In genomic region chr1:228405979-228406265, GRCh38 we compare ENCODE assay signal across 7 cellular contexts. TPM values are rescaled to one million over a fixed set of nuclear protein-coding genes. Genes with fewer than 3 reads are reported as not detected.
DNase-seq lines count a peak whose midpoint lies in the region; ATAC-seq lines count a peak whose summit lies in the region.

No MANE protein-coding gene starts in this region.

- intact Hi-C loops in activated CD4-positive, alpha-beta memory T cell treated with anti-CD3 and anti-CD28 coated beads for 36 hours (cut with micrococcal nuclease): loop anchor here (1.0 to 10.0 kb wide), 3 partner anchors 95 to 265 kb away; partner anchors contain the start of genes GUK1 and IBA57

- H3K36me3 Mint-ChIP-seq in activated CD4-positive, alpha-beta memory T cell treated with anti-CD3 and anti-CD28 coated beads for 36 hours: peaks cover 30% of the 10 kb centered on the region
- peaks cover 31% of the 10 kb centered on the region for H3K36me3 Mint-ChIP-seq in stimulated activated naive CD8-positive, alpha-beta T cell treated with anti-CD3 and anti-CD28 coated beads, Interleukin-15, Interleukin-2, amounts not matched to agents 100 ng/mL and 50 ng/mL, for 24 hours (ENCODE audit: low read depth)

- POLR2A ChIA-PET in activated CD4-positive, alpha-beta memory T cell treated with anti-CD3 and anti-CD28 coated beads for 36 hours (lab: Charles Lee): interaction anchor here (0.9 to 4.0 kb wide), 6 partner anchors 8 to 240 kb away, joined by 3 to 33 read pairs (median 8); partner anchors contain the start of genes IBA57 and RNF187

- peak overlapping the region; percentile 71 for H3K27ac Mint-ChIP-seq in activated CD4-positive, alpha-beta memory T cell treated with anti-CD3 and anti-CD28 coated beads for 36 hours
- peak overlapping the region; percentile 88 for H3K27ac Mint-ChIP-seq in stimulated activated naive CD8-positive, alpha-beta T cell treated with anti-CD3 and anti-CD28 coated beads, Interleukin-15, Interleukin-2, amounts not matched to agents 100 ng/mL and 50 ng/mL, for 24 hours

- H3K4me3 Mint-ChIP-seq in activated CD4-positive, alpha-beta memory T cell treated with anti-CD3 and anti-CD28 coated beads for 36 hours: peak overlapping the region; percentile 83
- peak overlapping the region; percentile 95 for H3K4me3 Mint-ChIP-seq in stimulated activated naive CD8-positive, alpha-beta T cell treated with anti-CD3 and anti-CD28 coated beads, Interleukin-15, Interleukin-2, amounts not matched to agents 100 ng/mL and 50 ng/mL, for 24 hours

- CTCF ChIA-PET in activated CD4-positive, alpha-beta memory T cell treated with anti-CD3 and anti-CD28 coated beads for 36 hours (lab: Charles Lee): interaction anchor here (0.7 to 2.9 kb wide), 3 partner anchors 58 to 192 kb away, joined by 3 to 9 read pairs (median 3); no protein-coding TSS in a partner anchor

- no peaks in the 10 kb centered on the region for H3K9me3 Mint-ChIP-seq in activated CD4-positive, alpha-beta memory T cell treated with anti-CD3 and anti-CD28 coated beads for 36 hours
- no peaks in the 10 kb centered on the region for H3K9me3 Mint-ChIP-seq in stimulated activated naive CD8-positive, alpha-beta T cell treated with anti-CD3 and anti-CD28 coated beads, Interleukin-15, Interleukin-2, amounts not matched to agents 100 ng/mL and 50 ng/mL, for 24 hours

- DNase-seq in activated CD4-positive, alpha-beta memory T cell treated with anti-CD3 and anti-CD28 coated beads for 36 hours: no peak
- DNase-seq in occipital lobe (lab: John Stamatoyannopoulos, UW) (no peak), DMS53 treated with DMSO at 0.1 percent for 48 hours (lab: John Stamatoyannopoulos, UW; ENCODE audit: unreplicated experiment) (no peak)

- no peaks in the 10 kb centered on the region for H3K27me3 Mint-ChIP-seq in activated CD4-positive, alpha-beta memory T cell treated with anti-CD3 and anti-CD28 coated beads for 36 hours
- H3K27me3 Mint-ChIP-seq in stimulated activated naive CD8-positive, alpha-beta T cell treated with anti-CD3 and anti-CD28 coated beads, Interleukin-15, Interleukin-2, amounts not matched to agents 100 ng/mL and 50 ng/mL, for 24 hours: no peaks in the 10 kb centered on the region

- H3K4me1 Mint-ChIP-seq in activated CD4-positive, alpha-beta memory T cell treated with anti-CD3 and anti-CD28 coated beads for 36 hours (ENCODE audit: low read depth): peaks cover 43% of the 10 kb centered on the region
- H3K4me1 Mint-ChIP-seq in stimulated activated naive CD8-positive, alpha-beta T cell treated with anti-CD3 and anti-CD28 coated beads, Interleukin-15, Interleukin-2, amounts not matched to agents 100 ng/mL and 50 ng/mL, for 24 hours (ENCODE audit: low read depth): peaks cover 44% of the 10 kb centered on the region

- ATAC-seq in GM19035 (IDR thresholded peaks at IDR 0.05; ENCODE audit: unreplicated experiment) (peak; percentile 30), HG02970 (IDR thresholded peaks at IDR 0.05; ENCODE audit: low FRiP score, unreplicated experiment) (peak; percentile 25)

- peak overlapping the region; percentile 91 for H3K4me3 ChIP-seq in iPS-11a (ENCODE audit: low read depth, low read length)

RNA-seq across cellular contexts. Expression of gene TRIM11, which starts 0.7 kb away (rescaled TPM):
- total RNA-seq in activated CD4-positive, alpha-beta memory T cell treated with anti-CD3 and anti-CD28 coated beads for 36 hours: 10 to 100 TPM; 33.6 to 34.9 TPM
- 10.9 TPM for total RNA-seq in occipital lobe

RNA-seq across cellular contexts. Expression of gene TRIM17, which starts 10.7 kb away (rescaled TPM):
- total RNA-seq in activated CD4-positive, alpha-beta memory T cell treated with anti-CD3 and anti-CD28 coated beads for 36 hours: 1 to 10 TPM; 1.5 to 1.6 TPM
- 0.78 TPM for total RNA-seq in occipital lobe
